Comparison of ENCODE assay signal across 8 cellular contexts in genomic region chr1:1471389-1472045, GRCh38. TPM values are rescaled to one million over a fixed set of nuclear protein-coding genes. Genes with fewer than 3 reads are reported as not detected.
DNase-seq lines count a peak whose midpoint lies in the region; TF ChIP-seq lines count a peak whose summit lies in the region.

Gene ATAD3B, plus strand, starts transcription at chr1:1471765. Its CDS starts 120 bp downstream, at chr1:1471885.

- peak within 1 kb of the TSS; percentile 74 for H3K27ac ChIP-seq in effector memory CD4-positive, alpha-beta T cell (ENCODE audit: insufficient read depth, low read length, poor library complexity, severe bottlenecking)

- peak; percentile 99 for DNase-seq in COLO668 (lab: John Stamatoyannopoulos, UW; ENCODE audit: unreplicated experiment)
- peak; percentile 98 for DNase-seq in GM20000 (ENCODE audit: low spot score)
- DNase-seq in HT-29 (ENCODE audit: low spot score): peak; percentile 90
- peak; percentile 86 for DNase-seq in NOMO-1 treated with DMSO at 0.1 percent for 48 hours (lab: John Stamatoyannopoulos, UW; ENCODE audit: unreplicated experiment)
- peak; percentile 84 to 87 for DNase-seq in activated CD8-positive, alpha-beta memory T cell treated with anti-CD3 and anti-CD28 coated beads for 4 hours (ENCODE audit: low read depth in 2 of 2)
- peak; percentile 78 to 87 (median 85) for DNase-seq in effector memory CD4-positive, alpha-beta T cell
- peak; percentile 95 for DNase-seq in medulla oblongata (ENCODE audit: extremely low spot score)
- peak; percentile 89 to 96 (median 92) for DNase-seq in stimulated activated CD4-positive, alpha-beta T cell treated with anti-CD3 and anti-CD28 coated beads, TNF-alpha, amount 100 ng/mL, for 48 hours (ENCODE audit: low read depth in 3 of 3)

- H3K36me3 ChIP-seq in effector memory CD4-positive, alpha-beta T cell (ENCODE audit: control insufficient read depth, insufficient read depth, low read length): no peaks in the 10 kb centered on the region

- no peak for TF ChIP-seq CTCF in GM20000 (IDR thresholded peaks at IDR 0.05; ENCODE audit: extremely low read depth, missing control alignments)

- H3K27me3 ChIP-seq in effector memory CD4-positive, alpha-beta T cell (replicated peaks; ENCODE audit: control insufficient read depth, insufficient read depth, low read length, poor library complexity, severe bottlenecking): no peaks in the 10 kb centered on the region

- H3K4me3 ChIP-seq in effector memory CD4-positive, alpha-beta T cell (ENCODE audit: insufficient read depth, low read depth, low read length, poor library complexity, severe bottlenecking): peak within 1 kb of the TSS; percentile 69

- no peaks in the 10 kb centered on the region for H3K9me3 ChIP-seq in effector memory CD4-positive, alpha-beta T cell (ENCODE audit: control insufficient read depth, low read length)

- H3K4me1 ChIP-seq in effector memory CD4-positive, alpha-beta T cell (ENCODE audit: control insufficient read depth, insufficient read depth, low read length, poor library complexity, severe bottlenecking): peaks cover 7% of the 10 kb centered on the region

RNA-seq across cellular contexts. Expression of gene ATAD3B, which starts in this region (rescaled TPM):
- total RNA-seq in HT-29 (2014; rRNA removed; shearing (Covaris generic)): 102 and 111 TPM in 2 replicates

Comparison
In these comparisons a context has a peak if more than half of its experiments do, and no peak if none do; other contexts are left out.
1. Peak in every context shown above with its lines: DNase-seq, H3K4me3 ChIP-seq and H3K27ac ChIP-seq.